Comparison of ENCODE assay signal across 1 cellular context in genomic region chr1:155969377-155969791, GRCh38.
TF ChIP-seq lines count a peak whose summit lies in the region.

No MANE protein-coding gene starts in this region.

TF ChIP-seq in WTC11, 78 proteins besides CTCF, POLR2A, EP300 and RAD21 (continued from another document):
- TF ChIP-seq, protein P1, sequence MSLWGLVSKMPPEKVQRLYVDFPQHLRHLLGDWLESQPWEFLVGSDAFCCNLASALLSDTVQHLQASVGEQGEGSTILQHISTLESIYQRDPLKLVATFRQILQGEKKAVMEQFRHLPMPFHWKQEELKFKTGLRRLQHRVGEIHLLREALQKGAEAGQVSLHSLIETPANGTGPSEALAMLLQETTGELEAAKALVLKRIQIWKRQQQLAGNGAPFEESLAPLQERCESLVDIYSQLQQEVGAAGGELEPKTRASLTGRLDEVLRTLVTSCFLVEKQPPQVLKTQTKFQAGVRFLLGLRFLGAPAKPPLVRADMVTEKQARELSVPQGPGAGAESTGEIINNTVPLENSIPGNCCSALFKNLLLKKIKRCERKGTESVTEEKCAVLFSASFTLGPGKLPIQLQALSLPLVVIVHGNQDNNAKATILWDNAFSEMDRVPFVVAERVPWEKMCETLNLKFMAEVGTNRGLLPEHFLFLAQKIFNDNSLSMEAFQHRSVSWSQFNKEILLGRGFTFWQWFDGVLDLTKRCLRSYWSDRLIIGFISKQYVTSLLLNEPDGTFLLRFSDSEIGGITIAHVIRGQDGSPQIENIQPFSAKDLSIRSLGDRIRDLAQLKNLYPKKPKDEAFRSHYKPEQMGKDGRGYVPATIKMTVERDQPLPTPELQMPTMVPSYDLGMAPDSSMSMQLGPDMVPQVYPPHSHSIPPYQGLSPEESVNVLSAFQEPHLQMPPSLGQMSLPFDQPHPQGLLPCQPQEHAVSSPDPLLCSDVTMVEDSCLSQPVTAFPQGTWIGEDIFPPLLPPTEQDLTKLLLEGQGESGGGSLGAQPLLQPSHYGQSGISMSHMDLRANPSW (CRISPR knock-in tag; conservative IDR thresholded peaks at IDR 0.05; ENCODE audit: low read depth): no peak
- TF ChIP-seq E2F4 (CRISPR knock-in tag; IDR thresholded peaks at IDR 0.05; ENCODE audit: borderline replicate concordance, low read depth): no peak
- no peak for TF ChIP-seq ZNF138 (CRISPR knock-in tag; conservative IDR thresholded peaks at IDR 0.05)
- TF ChIP-seq, protein P2, sequence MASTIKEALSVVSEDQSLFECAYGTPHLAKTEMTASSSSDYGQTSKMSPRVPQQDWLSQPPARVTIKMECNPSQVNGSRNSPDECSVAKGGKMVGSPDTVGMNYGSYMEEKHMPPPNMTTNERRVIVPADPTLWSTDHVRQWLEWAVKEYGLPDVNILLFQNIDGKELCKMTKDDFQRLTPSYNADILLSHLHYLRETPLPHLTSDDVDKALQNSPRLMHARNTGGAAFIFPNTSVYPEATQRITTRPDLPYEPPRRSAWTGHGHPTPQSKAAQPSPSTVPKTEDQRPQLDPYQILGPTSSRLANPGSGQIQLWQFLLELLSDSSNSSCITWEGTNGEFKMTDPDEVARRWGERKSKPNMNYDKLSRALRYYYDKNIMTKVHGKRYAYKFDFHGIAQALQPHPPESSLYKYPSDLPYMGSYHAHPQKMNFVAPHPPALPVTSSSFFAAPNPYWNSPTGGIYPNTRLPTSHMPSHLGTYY (CRISPR knock-in tag; IDR thresholded peaks at IDR 0.05): no peak
- TF ChIP-seq TEAD4 (CRISPR knock-in tag; IDR thresholded peaks at IDR 0.05): no peak
- TF ChIP-seq RELA (CRISPR knock-in tag; IDR thresholded peaks at IDR 0.05; ENCODE audit: borderline replicate concordance): no peak
- no peak for TF ChIP-seq NFYB (CRISPR knock-in tag; conservative IDR thresholded peaks at IDR 0.05; ENCODE audit: low read depth)
- TF ChIP-seq GABPB1 (CRISPR knock-in tag; IDR thresholded peaks at IDR 0.05): no peak
- TF ChIP-seq ZNF219 (CRISPR knock-in tag; IDR thresholded peaks at IDR 0.05; ENCODE audit: borderline replicate concordance): no peak
- TF ChIP-seq FOXP1 (CRISPR knock-in tag; IDR thresholded peaks at IDR 0.05; ENCODE audit: borderline replicate concordance): no peak
- TF ChIP-seq ZBTB21 (CRISPR knock-in tag; IDR thresholded peaks at IDR 0.05; ENCODE audit: borderline replicate concordance): no peak
- TF ChIP-seq, protein P3, sequence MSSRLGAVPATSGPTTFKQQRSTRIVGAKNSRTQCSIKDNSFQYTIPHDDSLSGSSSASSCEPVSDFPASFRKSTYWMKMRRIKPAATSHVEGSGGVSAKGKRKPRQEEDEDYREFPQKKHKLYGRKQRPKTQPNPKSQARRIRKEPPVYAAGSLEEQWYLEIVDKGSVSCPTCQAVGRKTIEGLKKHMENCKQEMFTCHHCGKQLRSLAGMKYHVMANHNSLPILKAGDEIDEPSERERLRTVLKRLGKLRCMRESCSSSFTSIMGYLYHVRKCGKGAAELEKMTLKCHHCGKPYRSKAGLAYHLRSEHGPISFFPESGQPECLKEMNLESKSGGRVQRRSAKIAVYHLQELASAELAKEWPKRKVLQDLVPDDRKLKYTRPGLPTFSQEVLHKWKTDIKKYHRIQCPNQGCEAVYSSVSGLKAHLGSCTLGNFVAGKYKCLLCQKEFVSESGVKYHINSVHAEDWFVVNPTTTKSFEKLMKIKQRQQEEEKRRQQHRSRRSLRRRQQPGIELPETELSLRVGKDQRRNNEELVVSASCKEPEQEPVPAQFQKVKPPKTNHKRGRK (CRISPR knock-in tag; IDR thresholded peaks at IDR 0.05; ENCODE audit: borderline replicate concordance): no peak
- TF ChIP-seq, protein P4, sequence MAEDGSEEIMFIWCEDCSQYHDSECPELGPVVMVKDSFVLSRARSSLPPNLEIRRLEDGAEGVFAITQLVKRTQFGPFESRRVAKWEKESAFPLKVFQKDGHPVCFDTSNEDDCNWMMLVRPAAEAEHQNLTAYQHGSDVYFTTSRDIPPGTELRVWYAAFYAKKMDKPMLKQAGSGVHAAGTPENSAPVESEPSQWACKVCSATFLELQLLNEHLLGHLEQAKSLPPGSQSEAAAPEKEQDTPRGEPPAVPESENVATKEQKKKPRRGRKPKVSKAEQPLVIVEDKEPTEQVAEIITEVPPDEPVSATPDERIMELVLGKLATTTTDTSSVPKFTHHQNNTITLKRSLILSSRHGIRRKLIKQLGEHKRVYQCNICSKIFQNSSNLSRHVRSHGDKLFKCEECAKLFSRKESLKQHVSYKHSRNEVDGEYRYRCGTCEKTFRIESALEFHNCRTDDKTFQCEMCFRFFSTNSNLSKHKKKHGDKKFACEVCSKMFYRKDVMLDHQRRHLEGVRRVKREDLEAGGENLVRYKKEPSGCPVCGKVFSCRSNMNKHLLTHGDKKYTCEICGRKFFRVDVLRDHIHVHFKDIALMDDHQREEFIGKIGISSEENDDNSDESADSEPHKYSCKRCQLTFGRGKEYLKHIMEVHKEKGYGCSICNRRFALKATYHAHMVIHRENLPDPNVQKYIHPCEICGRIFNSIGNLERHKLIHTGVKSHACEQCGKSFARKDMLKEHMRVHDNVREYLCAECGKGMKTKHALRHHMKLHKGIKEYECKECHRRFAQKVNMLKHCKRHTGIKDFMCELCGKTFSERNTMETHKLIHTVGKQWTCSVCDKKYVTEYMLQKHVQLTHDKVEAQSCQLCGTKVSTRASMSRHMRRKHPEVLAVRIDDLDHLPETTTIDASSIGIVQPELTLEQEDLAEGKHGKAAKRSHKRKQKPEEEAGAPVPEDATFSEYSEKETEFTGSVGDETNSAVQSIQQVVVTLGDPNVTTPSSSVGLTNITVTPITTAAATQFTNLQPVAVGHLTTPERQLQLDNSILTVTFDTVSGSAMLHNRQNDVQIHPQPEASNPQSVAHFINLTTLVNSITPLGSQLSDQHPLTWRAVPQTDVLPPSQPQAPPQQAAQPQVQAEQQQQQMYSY (CRISPR knock-in tag; IDR thresholded peaks at IDR 0.05): no peak
- TF ChIP-seq SP1 (CRISPR knock-in tag; conservative IDR thresholded peaks at IDR 0.05): no peak
